In the genomic region with DNA sequence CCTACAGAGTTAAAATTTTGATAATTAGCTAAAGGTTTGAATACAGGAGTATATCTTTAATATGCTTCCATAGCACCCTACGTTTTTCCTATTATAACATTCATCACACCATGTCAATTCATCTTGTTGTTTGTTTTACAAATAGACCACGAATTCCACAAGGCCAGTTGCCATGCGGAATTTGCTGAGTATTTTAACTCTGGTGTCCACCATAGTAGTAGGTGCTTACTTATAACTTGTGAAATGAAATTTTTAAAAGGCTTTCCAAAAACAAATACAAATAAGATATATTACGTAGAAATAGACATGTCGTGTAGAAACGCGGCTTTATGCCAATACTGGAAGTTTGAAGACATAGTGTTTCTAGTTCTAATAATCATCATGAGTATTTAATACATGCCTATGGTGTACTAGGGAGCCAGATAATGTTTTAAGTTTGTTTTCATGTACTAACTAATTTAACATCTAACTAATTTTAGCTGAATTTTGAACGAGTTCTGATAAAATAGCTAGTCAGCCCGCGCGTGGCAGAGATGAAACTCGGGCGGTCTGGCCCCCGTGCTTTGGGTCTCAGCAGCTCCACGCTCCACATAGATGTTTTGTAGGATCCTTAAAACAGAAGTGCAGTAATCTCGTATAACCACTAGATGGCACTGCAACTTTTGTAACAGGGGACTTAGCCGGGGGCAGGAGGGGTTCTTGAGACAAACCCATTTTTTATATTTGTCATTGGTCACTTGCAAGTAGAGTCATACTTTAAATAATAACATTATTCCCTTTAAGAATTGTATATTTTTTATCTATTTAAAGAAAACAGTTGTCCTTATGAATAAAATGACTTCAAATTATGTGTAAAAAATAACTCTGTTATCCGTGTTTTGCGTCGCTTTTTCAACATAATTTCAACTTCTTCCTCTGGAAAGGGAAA, we compare ENCODE assay signal across 8 cellular contexts. TPM values are rescaled to one million over a fixed set of nuclear protein-coding genes. Genes with fewer than 3 reads are reported as not detected.
A peak's percentile ranks its signal among the peaks of the same experiment; 100 is the strongest.
DNase-seq lines count a peak whose midpoint lies in the region; ATAC-seq, FAIRE-seq and TF ChIP-seq lines count a peak whose summit lies in the region.

No MANE protein-coding gene starts in this region.

- H3K4me1 ChIP-seq in BE2C: no peaks in the 10 kb centered on the region

- H3K4me3 Mint-ChIP-seq in activated CD8-positive, alpha-beta T cell treated with anti-CD3 and anti-CD28 coated beads, Interleukin-2, amount 10 ng/mL, durations not matched to agents 7 days and 5 days: peak overlapping the region; percentile 51

- peak; percentile 35 for DNase-seq in BE2C
- DNase-seq in NCI-H748 (lab: John Stamatoyannopoulos, UW; ENCODE audit: unreplicated experiment): peak; percentile 60
- peak; percentile 75 for DNase-seq in activated CD8-positive, alpha-beta T cell treated with anti-CD3 and anti-CD28 coated beads, Interleukin-2, amount 10 ng/mL, durations not matched to agents 7 days and 5 days
- peak; percentile 74 to 78 for DNase-seq in erythroblast (lab: John Stamatoyannopoulos, UW)
- DNase-seq in myocyte (ENCODE audit: low read depth): peak; percentile 74
- DNase-seq in urothelium cell line (ENCODE audit: low spot score): peak; percentile 78

- TF ChIP-seq CTCF in BE2C (IDR thresholded peaks at IDR 0.05; ENCODE audit: low read depth, low read length): peak; percentile 86

- peaks cover 44% of the 10 kb centered on the region for H3K27me3 ChIP-seq in BE2C

- H3K36me3 ChIP-seq in BE2C: no peaks in the 10 kb centered on the region

- no peaks in the 10 kb centered on the region for H3K9me3 ChIP-seq in BE2C

- peaks cover 56% of the 10 kb centered on the region for H3K4me1 Mint-ChIP-seq in activated CD8-positive, alpha-beta T cell treated with anti-CD3 and anti-CD28 coated beads, Interleukin-2, amount 10 ng/mL, durations not matched to agents 7 days and 5 days (ENCODE audit: low read depth)

- peaks cover 37% of the 10 kb centered on the region for H3K36me3 Mint-ChIP-seq in activated CD8-positive, alpha-beta T cell treated with anti-CD3 and anti-CD28 coated beads, Interleukin-2, amount 10 ng/mL, durations not matched to agents 7 days and 5 days (ENCODE audit: low read depth)

- FAIRE-seq in urothelium cell line (lab: Jason Lieb, UNC): peak; percentile 90

- POLR2A ChIA-PET in activated CD8-positive, alpha-beta T cell treated with anti-CD3 and anti-CD28 coated beads, Interleukin-2, amount 10 ng/mL, durations not matched to agents 7 days and 5 days (lab: Charles Lee): interaction anchor here (1.1 to 15.5 kb wide), 6 partner anchors 8 to 103 kb away, joined by 3 to 494 read pairs (median 10); partner anchors contain the start of gene CD69

- no peak for TF ChIP-seq POLR2A in erythroblast (IDR thresholded peaks at IDR 0.05; ENCODE audit: low read length)

- no peaks in the 10 kb centered on the region for H3K27me3 Mint-ChIP-seq in activated CD8-positive, alpha-beta T cell treated with anti-CD3 and anti-CD28 coated beads, Interleukin-2, amount 10 ng/mL, durations not matched to agents 7 days and 5 days (ENCODE audit: low read depth)

- CTCF ChIA-PET in activated CD8-positive, alpha-beta T cell treated with anti-CD3 and anti-CD28 coated beads, Interleukin-2, amount 10 ng/mL, durations not matched to agents 7 days and 5 days (lab: Charles Lee): interaction anchor here (0.6 to 17.2 kb wide), 66 partner anchors 8 to 1000 kb away, joined by 3 to 855 read pairs (median 6); partner anchors contain the start of genes CD69, CLEC1B, CLEC2A and CLEC7A

- no peaks in the 10 kb centered on the region for H3K9me3 Mint-ChIP-seq in activated CD8-positive, alpha-beta T cell treated with anti-CD3 and anti-CD28 coated beads, Interleukin-2, amount 10 ng/mL, durations not matched to agents 7 days and 5 days (ENCODE audit: insufficient read depth)

- peak overlapping the region; percentile 72 for H3K27ac Mint-ChIP-seq in activated CD8-positive, alpha-beta T cell treated with anti-CD3 and anti-CD28 coated beads, Interleukin-2, amount 10 ng/mL, durations not matched to agents 7 days and 5 days

- ATAC-seq in GM18868 (IDR thresholded peaks at IDR 0.05; ENCODE audit: unreplicated experiment): peak; percentile 72
- ATAC-seq in HG03521 (IDR thresholded peaks at IDR 0.05; ENCODE audit: unreplicated experiment): peak; percentile 61
- peak; percentile 57 for ATAC-seq in activated CD8-positive, alpha-beta T cell treated with anti-CD3 and anti-CD28 coated beads, Interleukin-2, amount 10 ng/mL, durations not matched to agents 7 days and 5 days

- no peak overlapping the region for H3K4me3 ChIP-seq in BE2C (ENCODE audit: low read depth, low read length)

RNA-seq across cellular contexts. Expression of gene CD69, which starts 10.2 kb away (rescaled TPM):
- not detected for polyA plus RNA-seq in BE2C (2012; ENCODE audit: insufficient read depth, insufficient read length, low read depth)
- 100 to 1,000 TPM; 115 to 116 TPM for total RNA-seq in activated CD8-positive, alpha-beta T cell treated with anti-CD3 and anti-CD28 coated beads, Interleukin-2, amount 10 ng/mL, durations not matched to agents 7 days and 5 days
- total RNA-seq in myocyte: not detected in 2 replicates
- not detected for polyA plus RNA-seq in myocyte (2012)

RNA-seq across cellular contexts. Expression of gene CLECL1, which starts 17.6 kb away (rescaled TPM):
- not detected for polyA plus RNA-seq in BE2C (2012; ENCODE audit: insufficient read depth, insufficient read length, low read depth)
- 1 to 10 TPM; 1.3 to 1.6 TPM for total RNA-seq in activated CD8-positive, alpha-beta T cell treated with anti-CD3 and anti-CD28 coated beads, Interleukin-2, amount 10 ng/mL, durations not matched to agents 7 days and 5 days
- not detected in 2 replicates for total RNA-seq in myocyte
- not detected for polyA plus RNA-seq in myocyte (2012)

Comparison
In these comparisons a context has a peak if more than half of its experiments do, and no peak if none do; other contexts are left out.
1. RNA of gene CD69, which starts 10.2 kb away (total RNA-seq): 115 to 116 TPM in activated CD8-positive, alpha-beta T cell treated with anti-CD3 and anti-CD28 coated beads, Interleukin-2, amount 10 ng/mL, durations not matched to agents 7 days and 5 days; not detected in myocyte; every median in the first group is over 100 times any median in the second.
2. Peak in every context shown above with its lines, with median percentiles within 50 percentile points of each other: DNase-seq and ATAC-seq.